Comparison of ENCODE assay signal across 7 cellular contexts in genomic region chr7:37916673-37917660, GRCh38. TPM values are rescaled to one million over a fixed set of nuclear protein-coding genes. Genes with fewer than 3 reads are reported as not detected.
DNase-seq lines count a peak whose midpoint lies in the region; ATAC-seq and TF ChIP-seq lines count a peak whose summit lies in the region.

SFRP4 (minus strand) TSS chr7:37916817; CDS start chr7:37916537, 280 bp downstream.

- peak; percentile 63 for TF ChIP-seq CTCF in GM06990 (IDR thresholded peaks at IDR 0.05; ENCODE audit: insufficient read depth, low read length, poor library complexity, severe bottlenecking)
- TF ChIP-seq CTCF in HEK293 (tag by site-specific recombination; IDR thresholded peaks at IDR 0.05) = 0 out of 2 replicates have a peak, but pooled peaks have one; percentile 34
- peak; percentile 65 to 85 (median 75) for TF ChIP-seq CTCF in ovary (IDR thresholded peaks at IDR 0.05)

- H3K4me3 ChIP-seq in GM06990 (replicated peaks; ENCODE audit: low read depth, low read length) (peak within 1 kb of the TSS; percentile 52), HEK293 (ENCODE audit: low read depth, low read length) (peak within 1 kb of the TSS; percentile 57), ovary (peak within 1 kb of the TSS; percentile 50)

- peaks cover 68% of the 10 kb centered on the region for H3K27me3 Mint-ChIP-seq in activated naive CD8-positive, alpha-beta T cell treated with anti-CD3 and anti-CD28 coated beads, Interleukin-2, amount 50 U/mL, for 24 hours

- H3K27me3 ChIP-seq in GM06990 (replicated peaks; ENCODE audit: control insufficient read depth, insufficient read depth, low read length) (no peaks in the 10 kb centered on the region; the same call in 1 of the 2 replicates), ovary (no peaks in the 10 kb centered on the region)

- H3K4me1 Mint-ChIP-seq in activated naive CD8-positive, alpha-beta T cell treated with anti-CD3 and anti-CD28 coated beads, Interleukin-2, amount 50 U/mL, for 24 hours = peaks cover 20% of the 10 kb centered on the region

- no peaks in the 10 kb centered on the region for H3K36me3 Mint-ChIP-seq in activated naive CD8-positive, alpha-beta T cell treated with anti-CD3 and anti-CD28 coated beads, Interleukin-2, amount 50 U/mL, for 24 hours (ENCODE audit: low read depth)

- no peak for ATAC-seq in activated naive CD8-positive, alpha-beta T cell treated with anti-CD3 and anti-CD28 coated beads, Interleukin-2, amount 50 U/mL, for 24 hours
- ATAC-seq in GM19324 (IDR thresholded peaks at IDR 0.05; ENCODE audit: low FRiP score, unreplicated experiment) = no peak

- H3K36me3 ChIP-seq in GM06990 (ENCODE audit: control insufficient read depth, insufficient read depth, low read length) (no peaks in the 10 kb centered on the region), HEK293 (ENCODE audit: control insufficient read depth in 2 of 2, insufficient read depth in 1 of 2, low read length in 2 of 2) (no peaks in the 10 kb centered on the region), ovary (no peaks in the 10 kb centered on the region)

- TF ChIP-seq POLR2A in ovary (IDR thresholded peaks at IDR 0.05) = peak; percentile 63

- no peak within 1 kb of the TSS for H3K27ac Mint-ChIP-seq in activated naive CD8-positive, alpha-beta T cell treated with anti-CD3 and anti-CD28 coated beads, Interleukin-2, amount 50 U/mL, for 24 hours

- H3K9me3 ChIP-seq in HEK293 (ENCODE audit: control insufficient read depth, insufficient read depth, low read depth, low read length) = no peaks in the 10 kb centered on the region
- H3K9me3 ChIP-seq in ovary = no peaks in the 10 kb centered on the region

- intact Hi-C loops in cardiac septum (cut with DNase I) (loop anchor here (5.0 kb wide), 1 partner anchor 190 kb away; no protein-coding TSS in a partner anchor), ovary (cut with DNase I) (loop anchor here in 3 of 4 donors (5.0 to 10.0 kb wide), 4 partner anchors 178 to 712 kb away; no protein-coding TSS in a partner anchor)

- CTCF ChIA-PET in HEK293 (lab: Yijun Ruan, JAX) = interaction anchor here (0.5 to 3.4 kb wide), 33 partner anchors 9 to 834 kb away, joined by 3 to 26 read pairs (median 4); partner anchors contain the start of gene TARP

- WGBS in ovary, 3 donors = 0 to 1% (median 0%) methylated on average over 37 to 46 of the region's 46 CpGs

- H3K4me1 ChIP-seq in HEK293 (ENCODE audit: control insufficient read depth, insufficient read depth, low read length) (peaks cover 3% of the 10 kb centered on the region; the same call in 1 of the 2 replicates), ovary (ENCODE audit: insufficient read depth) (peaks cover 13% of the 10 kb centered on the region)

- POLR2A ChIA-PET in HEK293 (lab: Yijun Ruan, JAX) = interaction anchor here (1.3 kb wide), 1 partner anchor 9 kb away, joined by 5 read pairs; no protein-coding TSS in a partner anchor

- peak within 1 kb of the TSS; percentile 62 for H3K4me3 Mint-ChIP-seq in activated naive CD8-positive, alpha-beta T cell treated with anti-CD3 and anti-CD28 coated beads, Interleukin-2, amount 50 U/mL, for 24 hours

- DNase-seq in GM06990 (ENCODE audit: extremely low read depth, insufficient read length) = no peak
- DNase-seq in NCI-H2171 treated with DMSO at 0.1 percent for 48 hours (lab: John Stamatoyannopoulos, UW) = peak; percentile 39
- peak; percentile 4 for DNase-seq in activated naive CD8-positive, alpha-beta T cell treated with anti-CD3 and anti-CD28 coated beads, Interleukin-2, amount 50 U/mL, for 24 hours
- DNase-seq in cardiac septum (ENCODE audit: low spot score) = peak; percentile 80
- DNase-seq in ovary = peak; percentile 86 to 92 (median 90)

- TF ChIP-seq EP300 in ovary (IDR thresholded peaks at IDR 0.05) = no peak

- no peaks in the 10 kb centered on the region for H3K9me3 Mint-ChIP-seq in activated naive CD8-positive, alpha-beta T cell treated with anti-CD3 and anti-CD28 coated beads, Interleukin-2, amount 50 U/mL, for 24 hours

- H3K27ac ChIP-seq in HEK293 (ENCODE audit: extremely low read depth, low read depth, low read length) (no peak within 1 kb of the TSS; the same call in 1 of the 2 replicates), ovary (peak within 1 kb of the TSS; percentile 90 to 96)

TF ChIP-seq in HEK293, 187 proteins besides CTCF, POLR2A, EP300 and RAD21 (continues in another document):
- TF ChIP-seq ZNF488 (tag by site-specific recombination; IDR thresholded peaks at IDR 0.05) (no peak), REST (tag by site-specific recombination; IDR thresholded peaks at IDR 0.05) (no peak), ZNF623 (tag by site-specific recombination; IDR thresholded peaks at IDR 0.05) (no peak), GLI2 (tag by site-specific recombination; IDR thresholded peaks at IDR 0.05; ENCODE audit: borderline replicate concordance, low read depth) (no peak), ATF2 (tag by site-specific recombination; IDR thresholded peaks at IDR 0.05; ENCODE audit: low read depth) (peak; percentile 87), ZNF626 (tag by site-specific recombination; IDR thresholded peaks at IDR 0.05) (no peak), ZFP3 (tag by site-specific recombination; IDR thresholded peaks at IDR 0.05; ENCODE audit: low read depth) (no peak), KLF10 (tag by site-specific recombination; IDR thresholded peaks at IDR 0.05) (no peak)
- TF ChIP-seq, protein P1, sequence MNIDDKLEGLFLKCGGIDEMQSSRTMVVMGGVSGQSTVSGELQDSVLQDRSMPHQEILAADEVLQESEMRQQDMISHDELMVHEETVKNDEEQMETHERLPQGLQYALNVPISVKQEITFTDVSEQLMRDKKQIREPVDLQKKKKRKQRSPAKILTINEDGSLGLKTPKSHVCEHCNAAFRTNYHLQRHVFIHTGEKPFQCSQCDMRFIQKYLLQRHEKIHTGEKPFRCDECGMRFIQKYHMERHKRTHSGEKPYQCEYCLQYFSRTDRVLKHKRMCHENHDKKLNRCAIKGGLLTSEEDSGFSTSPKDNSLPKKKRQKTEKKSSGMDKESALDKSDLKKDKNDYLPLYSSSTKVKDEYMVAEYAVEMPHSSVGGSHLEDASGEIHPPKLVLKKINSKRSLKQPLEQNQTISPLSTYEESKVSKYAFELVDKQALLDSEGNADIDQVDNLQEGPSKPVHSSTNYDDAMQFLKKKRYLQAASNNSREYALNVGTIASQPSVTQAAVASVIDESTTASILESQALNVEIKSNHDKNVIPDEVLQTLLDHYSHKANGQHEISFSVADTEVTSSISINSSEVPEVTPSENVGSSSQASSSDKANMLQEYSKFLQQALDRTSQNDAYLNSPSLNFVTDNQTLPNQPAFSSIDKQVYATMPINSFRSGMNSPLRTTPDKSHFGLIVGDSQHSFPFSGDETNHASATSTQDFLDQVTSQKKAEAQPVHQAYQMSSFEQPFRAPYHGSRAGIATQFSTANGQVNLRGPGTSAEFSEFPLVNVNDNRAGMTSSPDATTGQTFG (tag by site-specific recombination; IDR thresholded peaks at IDR 0.05; ENCODE audit: borderline replicate concordance) = no peak

RNA-seq across cellular contexts. Expression of gene SFRP4, which starts in this region (rescaled TPM):
- total RNA-seq in cardiac septum (15.0 TPM), ovary (100 to 1,000 TPM in 1 of 7 donors, 10 to 100 TPM in 6; 42.3 to 121 (median 52.9) TPM)
- 100 to 1,000 TPM in 1 of 2 donors, 10 to 100 TPM in 1; 81.5 to 146 TPM for polyA plus RNA-seq in ovary
